8 cellular contexts compared by ENCODE assay signal in genomic region chr17:18259621-18260331, GRCh38. TPM values are rescaled to one million over a fixed set of nuclear protein-coding genes. Genes with fewer than 3 reads are reported as not detected.
A peak's percentile ranks its signal among the peaks of the same experiment; 100 is the strongest.
DNase-seq lines count a peak whose midpoint lies in the region; ATAC-seq and TF ChIP-seq lines count a peak whose summit lies in the region.

No MANE protein-coding gene starts in this region.

- H3K79me2 ChIP-seq in smooth muscle cell (ENCODE audit: low read depth): peaks cover 38% of the 10 kb centered on the region

- H3K4me1 ChIP-seq in foreskin keratinocyte (peaks cover 15% of the 10 kb centered on the region), smooth muscle cell (ENCODE audit: low read depth) (peaks cover 19% of the 10 kb centered on the region)

- H3K4me2 ChIP-seq in smooth muscle cell: peak overlapping the region; percentile 97

- H3K36me3 ChIP-seq in smooth muscle cell (ENCODE audit: low read depth): no peaks in the 10 kb centered on the region

- POLR2A ChIA-PET in T-cell (lab: Charles Lee): interaction anchor here in 1 of 2 donors (0.8 kb wide), 1 partner anchor 10 kb away, joined by 3 read pairs; no protein-coding TSS in a partner anchor

- peak overlapping the region; percentile 98 for H3K9ac ChIP-seq in smooth muscle cell (ENCODE audit: low read depth)

- WGBS in smooth muscle cell (ENCODE audit: low lambda C conversion rate): 61% methylated on average over 22 of the region's 22 CpGs

- peaks cover 51% of the 10 kb centered on the region for H4K20me1 ChIP-seq in smooth muscle cell (ENCODE audit: low read depth)

- no peak overlapping the region for H2AFZ ChIP-seq in smooth muscle cell (ENCODE audit: low read depth)

- H3K9me3 Mint-ChIP-seq in activated CD4-positive, alpha-beta T cell treated with anti-CD3 and anti-CD28 coated beads, Interleukin-2, amount 10 ng/mL, durations not matched to agents 24 days and 14 days: no peaks in the 10 kb centered on the region
- no peaks in the 10 kb centered on the region for H3K9me3 Mint-ChIP-seq in T-cell

- intact Hi-C loops in activated CD4-positive, alpha-beta T cell treated with anti-CD3 and anti-CD28 coated beads, Interleukin-2, amount 10 ng/mL, durations not matched to agents 24 days and 14 days (cut with micrococcal nuclease): loop anchor here (1.0 to 5.0 kb wide), 3 partner anchors 34 to 103 kb away; partner anchors contain the start of genes LLGL1, SHMT1 and SMCR8

- H3K27me3 ChIP-seq in foreskin keratinocyte (no peaks in the 10 kb centered on the region), smooth muscle cell (ENCODE audit: low read depth) (no peaks in the 10 kb centered on the region)

- DNase-seq in activated CD4-positive, alpha-beta T cell treated with anti-CD3 and anti-CD28 coated beads, Interleukin-2, amount 10 ng/mL, durations not matched to agents 24 days and 14 days: no peak
- DNase-seq in activated CD4-positive, alpha-beta T cell treated with anti-CD3 and anti-CD28 coated beads for 4 hours: no peak
- DNase-seq in T-cell (no peak), foreskin keratinocyte (peak; percentile 87 to 94), smooth muscle cell (lab: John Stamatoyannopoulos, UW; ENCODE audit: unreplicated experiment) (no peak), medulla oblongata (ENCODE audit: extremely low spot score) (no peak), GM20000 (ENCODE audit: low spot score) (no peak), NCI-H2171 treated with DMSO at 0.1 percent for 48 hours (lab: John Stamatoyannopoulos, UW) (no peak)

- peaks cover 10% of the 10 kb centered on the region for H3F3A ChIP-seq in smooth muscle cell (ENCODE audit: low read depth)

- H3K4me3 Mint-ChIP-seq in activated CD4-positive, alpha-beta T cell treated with anti-CD3 and anti-CD28 coated beads, Interleukin-2, amount 10 ng/mL, durations not matched to agents 24 days and 14 days: peak overlapping the region; percentile 85
- peak overlapping the region; percentile 74 to 98 (median 79) for H3K4me3 Mint-ChIP-seq in T-cell

- H3K36me3 Mint-ChIP-seq in activated CD4-positive, alpha-beta T cell treated with anti-CD3 and anti-CD28 coated beads, Interleukin-2, amount 10 ng/mL, durations not matched to agents 24 days and 14 days (ENCODE audit: low read depth): peaks cover 15% of the 10 kb centered on the region
- H3K36me3 Mint-ChIP-seq in T-cell: peaks cover 14% of the 10 kb centered on the region

- TF ChIP-seq CTCF in foreskin keratinocyte (conservative IDR thresholded peaks at IDR 0.05): no peak
- TF ChIP-seq CTCF in smooth muscle cell (IDR thresholded peaks at IDR 0.05; ENCODE audit: borderline replicate concordance, insufficient read depth, poor library complexity, severe bottlenecking): no peak
- no peak for TF ChIP-seq CTCF in GM20000 (IDR thresholded peaks at IDR 0.05; ENCODE audit: extremely low read depth, missing control alignments)

- no peaks in the 10 kb centered on the region for H3K27me3 Mint-ChIP-seq in activated CD4-positive, alpha-beta T cell treated with anti-CD3 and anti-CD28 coated beads, Interleukin-2, amount 10 ng/mL, durations not matched to agents 24 days and 14 days
- H3K27me3 Mint-ChIP-seq in T-cell: no peaks in the 10 kb centered on the region

- H3K27ac ChIP-seq in foreskin keratinocyte: no peak overlapping the region
- peak overlapping the region; percentile 98 for H3K27ac ChIP-seq in smooth muscle cell (ENCODE audit: low read depth)

- H3K4me1 Mint-ChIP-seq in activated CD4-positive, alpha-beta T cell treated with anti-CD3 and anti-CD28 coated beads, Interleukin-2, amount 10 ng/mL, durations not matched to agents 24 days and 14 days: peaks cover 29% of the 10 kb centered on the region
- peaks cover 31 to 52% (median 48%) of the 10 kb centered on the region in 3 donors for H3K4me1 Mint-ChIP-seq in T-cell

- H3K9me3 ChIP-seq in smooth muscle cell (replicated peaks; ENCODE audit: low read depth): no peaks in the 10 kb centered on the region

- CTCF ChIA-PET in T-cell (lab: Charles Lee): interaction anchor here in 1 of 2 donors (0.6 kb wide), 1 partner anchor 289 kb away, joined by 4 read pairs; no protein-coding TSS in a partner anchor

- ATAC-seq in T-cell (replicated peaks in 1 of 4): peak in 1 of 4 experiments; percentile 0
- ATAC-seq in foreskin keratinocyte: peak; percentile 49

- peak overlapping the region; percentile 86 for H3K27ac Mint-ChIP-seq in activated CD4-positive, alpha-beta T cell treated with anti-CD3 and anti-CD28 coated beads, Interleukin-2, amount 10 ng/mL, durations not matched to agents 24 days and 14 days
- H3K27ac Mint-ChIP-seq in T-cell: peak overlapping the region; percentile 77 to 79

- peak overlapping the region; percentile 96 for H3K4me3 ChIP-seq in smooth muscle cell

RNA-seq across cellular contexts. Expression of gene MIEF2, which starts 0.7 kb away (rescaled TPM):
- 4.3 and 6.0 TPM in 2 replicates for total RNA-seq in activated CD4-positive, alpha-beta T cell treated with anti-CD3 and anti-CD28 coated beads, Interleukin-2, amount 10 ng/mL, durations not matched to agents 24 days and 14 days
- total RNA-seq in T-cell: 10 to 100 TPM in 4 of 5 donors, 1 to 10 TPM in 1; 10.0 to 19.7 (median 17.6) TPM
- total RNA-seq in foreskin keratinocyte: 14.7 and 14.9 TPM in 2 replicates
- 11.0 and 12.8 TPM in 2 replicates for polyA plus RNA-seq in foreskin keratinocyte
- total RNA-seq in smooth muscle cell: 10.4 and 12.0 TPM in 2 replicates
- 13.5 and 14.3 TPM in 2 replicates for polyA plus RNA-seq in smooth muscle cell

RNA-seq across cellular contexts. Expression of gene FLII, which starts 1.2 kb away (rescaled TPM):
- 266 and 275 TPM in 2 replicates for total RNA-seq in activated CD4-positive, alpha-beta T cell treated with anti-CD3 and anti-CD28 coated beads, Interleukin-2, amount 10 ng/mL, durations not matched to agents 24 days and 14 days
- total RNA-seq in T-cell: 100 to 1,000 TPM; 257 to 389 (median 319) TPM
- total RNA-seq in foreskin keratinocyte: 494 and 606 TPM in 2 replicates
- polyA plus RNA-seq in foreskin keratinocyte: 551 and 619 TPM in 2 replicates
- 132 and 149 TPM in 2 replicates for total RNA-seq in smooth muscle cell
- 188 and 210 TPM in 2 replicates for polyA plus RNA-seq in smooth muscle cell

RNA-seq across cellular contexts. Expression of gene LLGL1, which starts 34.3 kb away (rescaled TPM):
- 23.1 and 23.5 TPM in 2 replicates for total RNA-seq in activated CD4-positive, alpha-beta T cell treated with anti-CD3 and anti-CD28 coated beads, Interleukin-2, amount 10 ng/mL, durations not matched to agents 24 days and 14 days
- total RNA-seq in T-cell (10 to 100 TPM; 13.1 to 24.3 (median 23.2) TPM), foreskin keratinocyte (32.8 and 33.6 TPM in 2 replicates), smooth muscle cell (37.3 and 37.7 TPM in 2 replicates)
- polyA plus RNA-seq in foreskin keratinocyte (16.7 and 17.8 TPM in 2 replicates), smooth muscle cell (6.7 and 8.5 TPM in 2 replicates)

RNA-seq across cellular contexts. Expression of gene TOP3A, which starts 55.0 kb away (rescaled TPM):
- 75.4 and 88.2 TPM in 2 replicates for total RNA-seq in activated CD4-positive, alpha-beta T cell treated with anti-CD3 and anti-CD28 coated beads, Interleukin-2, amount 10 ng/mL, durations not matched to agents 24 days and 14 days
- 10 to 100 TPM; 34.0 to 60.4 (median 52.8) TPM for total RNA-seq in T-cell
- 24.2 and 27.4 TPM in 2 replicates for total RNA-seq in foreskin keratinocyte
- polyA plus RNA-seq in foreskin keratinocyte: 11.3 and 12.6 TPM in 2 replicates
- total RNA-seq in smooth muscle cell: 19.9 and 40.9 TPM in 2 replicates
- 14.6 and 22.9 TPM in 2 replicates for polyA plus RNA-seq in smooth muscle cell

RNA-seq across cellular contexts. Expression of gene SMCR8, which starts 55.3 kb away (rescaled TPM):
- total RNA-seq in activated CD4-positive, alpha-beta T cell treated with anti-CD3 and anti-CD28 coated beads, Interleukin-2, amount 10 ng/mL, durations not matched to agents 24 days and 14 days: 17.3 and 17.7 TPM in 2 replicates
- 10 to 100 TPM; 38.7 to 46.4 (median 45.9) TPM for total RNA-seq in T-cell
- total RNA-seq in foreskin keratinocyte: 14.0 and 15.5 TPM in 2 replicates
- 2.5 and 2.7 TPM in 2 replicates for polyA plus RNA-seq in foreskin keratinocyte
- 10.4 and 12.6 TPM in 2 replicates for total RNA-seq in smooth muscle cell
- 3.3 and 4.5 TPM in 2 replicates for polyA plus RNA-seq in smooth muscle cell

Comparison
In these comparisons a context has a peak if more than half of its experiments do, and no peak if none do; other contexts are left out.
1. DNase-seq: peak in foreskin keratinocyte (2 of 2); none in activated CD4-positive, alpha-beta T cell treated with anti-CD3 and anti-CD28 coated beads, Interleukin-2, amount 10 ng/mL, durations not matched to agents 24 days and 14 days (single experiment), activated CD4-positive, alpha-beta T cell treated with anti-CD3 and anti-CD28 coated beads for 4 hours (0 of 2), T-cell (0 of 34), smooth muscle cell (single experiment), medulla oblongata (single experiment), GM20000 (single experiment) and NCI-H2171 treated with DMSO at 0.1 percent for 48 hours (single experiment).